In genomic region chr3:20073068-20073467, GRCh38 we compare ENCODE assay signal across 24 cellular contexts. TPM values are rescaled to one million over a fixed set of nuclear protein-coding genes. Genes with fewer than 3 reads are reported as not detected.
DNase-seq lines count a peak whose midpoint lies in the region; ATAC-seq and TF ChIP-seq lines count a peak whose summit lies in the region.
"Had no signal": no experiment of that assay in that cellular context is flagged by ENCODE, and none has a peak within 500 bp of the region (broad histone marks: within the 10 kb centered on the region; RNA-seq: fewer than 3 reads in every experiment).

No MANE protein-coding gene starts in this region.

- H3K4me3 ChIP-seq in cardiac muscle cell: no peak overlapping the region
- H3K4me3 ChIP-seq: HAP-1, lower lobe of right lung, mucosa of descending colon, SJSA1 had no signal

- H3K27me3 ChIP-seq in cardiac muscle cell: no peaks in the 10 kb centered on the region
- H3K27me3 ChIP-seq: BE2C, foreskin keratinocyte, SJSA1 had no signal

- TF ChIP-seq CTCF in cardiac muscle cell (IDR thresholded peaks at IDR 0.05; ENCODE audit: low read depth, low read length) (no peak), VCaP (conservative IDR thresholded peaks at IDR 0.05) (no peak)

- DNase-seq in cardiac muscle cell (ENCODE audit: low read depth in 1 of 2, low spot score in 1 of 2): no peak
- DNase-seq in Right ventricle myocardium superior: no peak
- DNase-seq in left lobe of liver (ENCODE audit: low spot score): no peak
- DNase-seq in superior temporal gyrus (ENCODE audit: extremely low spot score): peak; percentile 51
- no peak for DNase-seq in NOMO-1 treated with DMSO at 0.1 percent for 48 hours (lab: John Stamatoyannopoulos, UW; ENCODE audit: unreplicated experiment)
- DNase-seq in hepatic stellate cell (ENCODE audit: low spot score): no peak
- DNase-seq: activated CD4-positive, alpha-beta T cell treated with anti-CD3 and anti-CD28 coated beads for 4 hours; BE2C; Caco-2; DND-41; effector CD4-positive, alpha-beta T cell; foreskin keratinocyte; Kasumi-1; lower lobe of right lung; mucosa of descending colon; NCI-H1694; NCI-H2171 treated with DMSO at 0.1 percent for 48 hours; NCI-H524 treated with DMSO at 0.1 percent for 48 hours had no signal

- no peaks in the 10 kb centered on the region for H3K36me3 ChIP-seq in cardiac muscle cell
- H3K36me3 ChIP-seq: BE2C, SJSA1 had no signal

- no peak for ATAC-seq in Right ventricle myocardium superior (ENCODE audit: poor library complexity)
- peak; percentile 62 for ATAC-seq in left lobe of liver
- ATAC-seq in GM21786 (IDR thresholded peaks at IDR 0.05; ENCODE audit: unreplicated experiment): no peak
- ATAC-seq: activated naive CD4-positive, alpha-beta T cell treated with anti-CD3 and anti-CD28 coated beads, Interleukin-2, amount 50 U/mL, for 72 hours; foreskin keratinocyte; lower lobe of right lung; mucosa of descending colon; Panc1 had no signal

- H3K27ac ChIP-seq in cardiac muscle cell: peak overlapping the region; percentile 17
- peak overlapping the region; percentile 30 for H3K27ac ChIP-seq in VCaP
- H3K27ac ChIP-seq: lower lobe of right lung, SJSA1 had no signal

- no peaks in the 10 kb centered on the region for H3K4me1 ChIP-seq in cardiac muscle cell (ENCODE audit: low read depth)
- H3K4me1 ChIP-seq: BE2C, lower lobe of right lung had no signal

- H3K9me3 ChIP-seq in cardiac muscle cell (ENCODE audit: low read depth): no peaks in the 10 kb centered on the region
- H3K9me3 ChIP-seq: BE2C, Caco-2, HAP-1, lower lobe of right lung, mucosa of descending colon, SJSA1 had no signal

- intact Hi-C loops in Right ventricle myocardium superior (cut with DNase I): no loop called here

RNA-seq across cellular contexts. Expression of gene KAT2B, which starts 32.8 kb away (rescaled TPM):
- total RNA-seq in cardiac muscle cell: 10.0 and 13.7 TPM in 2 replicates
- 17.3 and 18.6 TPM in 2 replicates for polyA plus RNA-seq in cardiac muscle cell
- total RNA-seq in Right ventricle myocardium superior: 117 TPM
- total RNA-seq in left lobe of liver: 25.6 TPM
